ENCODE assay signal across 15 cellular contexts in the genomic region with DNA sequence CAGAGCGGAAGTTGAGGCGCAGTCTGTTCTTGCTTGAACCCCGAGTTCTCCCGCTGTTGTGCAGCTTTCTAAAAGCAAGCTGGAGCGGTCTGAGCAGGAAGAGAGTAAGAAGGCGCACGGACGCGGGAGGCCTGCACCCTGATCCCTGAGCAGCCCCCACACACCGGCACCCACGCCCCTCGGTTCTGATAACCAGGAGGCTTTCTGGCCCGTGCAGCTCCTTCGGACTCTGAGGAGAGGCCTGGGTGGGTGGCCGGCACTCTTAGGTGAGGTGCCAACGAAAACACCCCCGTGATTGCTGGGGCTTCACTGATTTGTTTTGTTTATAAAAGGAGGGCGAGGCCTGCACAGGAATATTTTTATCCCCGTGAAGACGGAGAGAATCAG. TPM values are rescaled to one million over a fixed set of nuclear protein-coding genes. Genes with fewer than 3 reads are reported as not detected.
DNase-seq lines count a peak whose midpoint lies in the region; ATAC-seq, FAIRE-seq and TF ChIP-seq lines count a peak whose summit lies in the region.
"Had no signal": no experiment of that assay in that cellular context is flagged by ENCODE, and none has a peak within 500 bp of the region (broad histone marks: within the 10 kb centered on the region; RNA-seq: fewer than 3 reads in every experiment).

No MANE protein-coding gene starts in this region.

- TF ChIP-seq CTCF in astrocyte (IDR thresholded peaks at IDR 0.05; ENCODE audit: insufficient read depth, low read depth, low read length) (no peak), mesothelial cell of epicardium (IDR thresholded peaks at IDR 0.05; ENCODE audit: unreplicated experiment) (no peak), thoracic aorta (IDR thresholded peaks at IDR 0.05) (no peak)

- peaks cover 35% of the 10 kb centered on the region for H3K27me3 Mint-ChIP-seq in activated T-cell treated with anti-CD3 and anti-CD28 coated beads, Interleukin-2, amount 50 U/mL, for 72 hours (ENCODE audit: low read depth)
- H3K27me3 Mint-ChIP-seq in astrocyte (ENCODE audit: low read depth, unreplicated experiment) (no peaks in the 10 kb centered on the region), mesothelial cell of epicardium (ENCODE audit: low read depth) (no peaks in the 10 kb centered on the region)
- peaks cover 2% of the 10 kb centered on the region for H3K27me3 Mint-ChIP-seq in activated CD4-positive, alpha-beta memory T cell treated with anti-CD3 and anti-CD28 coated beads for 36 hours

- H2AFZ ChIP-seq in astrocyte (ENCODE audit: low read depth, low read length): no peak overlapping the region
- H2AFZ ChIP-seq: GM23248 had no signal

- CTCF ChIA-PET in activated CD4-positive, alpha-beta memory T cell treated with anti-CD3 and anti-CD28 coated beads for 36 hours (lab: Charles Lee): interaction anchor here (1.7 to 3.2 kb wide), 2 partner anchors 7 to 41 kb away, joined by 9 to 50 read pairs; no protein-coding TSS in a partner anchor

- intact Hi-C loops in activated CD4-positive, alpha-beta memory T cell treated with anti-CD3 and anti-CD28 coated beads for 36 hours (cut with micrococcal nuclease): loop anchor here (5.0 kb wide), 1 partner anchor 145 kb away; no protein-coding TSS in a partner anchor

- DNase-seq in activated T-cell treated with anti-CD3 and anti-CD28 coated beads, Interleukin-2, amount 50 U/mL, for 72 hours: no peak
- DNase-seq in activated T-cell treated with anti-CD3 and anti-CD28 coated beads, Interleukin-2, amount 50 U/mL, for 1 hour: no peak
- no peak for DNase-seq in astrocyte (ENCODE audit: low read depth)
- DNase-seq in mesothelial cell of epicardium (ENCODE audit: low spot score in 2 of 2, unreplicated experiment in 2 of 2): no peak
- no peak for DNase-seq in thoracic aorta (ENCODE audit: low spot score)
- DNase-seq in MG63: no peak
- DNase-seq in activated CD4-positive, alpha-beta memory T cell treated with anti-CD3 and anti-CD28 coated beads for 36 hours: no peak
- DNase-seq: amniotic stem cell; dorsolateral prefrontal cortex; GM23248; stimulated activated CD4-positive, alpha-beta T cell treated with anti-CD3 and anti-CD28 coated beads, Interleukin-1b, Interleukin-23, amount 100 ng/mL, for 48 hours had no signal

- peak overlapping the region; percentile 56 to 61 for H3K4me3 Mint-ChIP-seq in activated T-cell treated with anti-CD3 and anti-CD28 coated beads, Interleukin-2, amount 50 U/mL, for 72 hours
- H3K4me3 Mint-ChIP-seq in astrocyte (ENCODE audit: unreplicated experiment): no peak overlapping the region
- H3K4me3 Mint-ChIP-seq in mesothelial cell of epicardium: peak overlapping the region; percentile 20
- H3K4me3 Mint-ChIP-seq in activated CD4-positive, alpha-beta memory T cell treated with anti-CD3 and anti-CD28 coated beads for 36 hours: no peak overlapping the region

- H3K4me3 ChIP-seq in astrocyte (ENCODE audit: insufficient read depth, low read depth, low read length): no peak overlapping the region
- H3K4me3 ChIP-seq in thoracic aorta: peak overlapping the region; percentile 52
- no peak overlapping the region for H3K4me3 ChIP-seq in MG63
- H3K4me3 ChIP-seq: dorsolateral prefrontal cortex, GM23248 had no signal

- H4K20me1 ChIP-seq in astrocyte (ENCODE audit: insufficient read depth, low read length): peaks cover 3% of the 10 kb centered on the region

- H3K4me1 Mint-ChIP-seq in activated T-cell treated with anti-CD3 and anti-CD28 coated beads, Interleukin-2, amount 50 U/mL, for 72 hours (ENCODE audit: low read depth): peaks cover 74% of the 10 kb centered on the region
- peaks cover 12% of the 10 kb centered on the region for H3K4me1 Mint-ChIP-seq in astrocyte (ENCODE audit: low read depth, unreplicated experiment)
- H3K4me1 Mint-ChIP-seq in mesothelial cell of epicardium: peaks cover 31% of the 10 kb centered on the region
- peaks cover 60% of the 10 kb centered on the region for H3K4me1 Mint-ChIP-seq in activated CD4-positive, alpha-beta memory T cell treated with anti-CD3 and anti-CD28 coated beads for 36 hours (ENCODE audit: low read depth)

- FAIRE-seq in astrocyte (lab: Jason Lieb, UNC): no peak
- FAIRE-seq: A204.1 had no signal

- ATAC-seq in activated T-cell treated with anti-CD3 and anti-CD28 coated beads, Interleukin-2, amount 50 U/mL, for 72 hours (replicated peaks in 1 of 2): no peak
- ATAC-seq in thoracic aorta (ENCODE audit: insufficient number of reproducible peaks, low FRiP score, low read depth): no peak
- ATAC-seq in GM19324 (IDR thresholded peaks at IDR 0.05; ENCODE audit: low FRiP score, unreplicated experiment): no peak
- ATAC-seq: SK-N-SH treated with all-trans-retinoic acid at 6 μM for 48 hours had no signal

- no peaks in the 10 kb centered on the region for H3K36me3 Mint-ChIP-seq in activated T-cell treated with anti-CD3 and anti-CD28 coated beads, Interleukin-2, amount 50 U/mL, for 72 hours (ENCODE audit: insufficient read depth in 2 of 2)
- H3K36me3 Mint-ChIP-seq in astrocyte (ENCODE audit: low read depth, unreplicated experiment) (peaks cover 37% of the 10 kb centered on the region), mesothelial cell of epicardium (peaks cover 27% of the 10 kb centered on the region)
- H3K36me3 Mint-ChIP-seq in activated CD4-positive, alpha-beta memory T cell treated with anti-CD3 and anti-CD28 coated beads for 36 hours: no peaks in the 10 kb centered on the region

- H3K4me1 ChIP-seq in astrocyte (ENCODE audit: insufficient read depth, low read length) (peaks cover 14% of the 10 kb centered on the region), thoracic aorta (ENCODE audit: control insufficient read depth in 1 of 2, low read depth in 2 of 2) (peaks cover 7 to 14% of the 10 kb centered on the region in 2 donors)

- H3K79me2 ChIP-seq in astrocyte (ENCODE audit: insufficient read depth, low read length): no peaks in the 10 kb centered on the region

- H3K36me3 ChIP-seq in astrocyte (ENCODE audit: insufficient read depth, low read length) (peaks cover 4% of the 10 kb centered on the region), thoracic aorta (peaks cover 3% of the 10 kb centered on the region), MG63 (peaks cover 6% of the 10 kb centered on the region)

- H3K27ac ChIP-seq in astrocyte (ENCODE audit: low read depth, low read length) (no peak overlapping the region), thoracic aorta (peak overlapping the region in 1 of 2 donors; percentile 19)
- H3K27ac ChIP-seq: GM23248 had no signal

- H3K4me2 ChIP-seq in astrocyte (ENCODE audit: low read length): no peak overlapping the region

- POLR2A ChIA-PET in activated CD4-positive, alpha-beta memory T cell treated with anti-CD3 and anti-CD28 coated beads for 36 hours (lab: Charles Lee): no interaction called here

- no peak overlapping the region for H3K27ac Mint-ChIP-seq in activated T-cell treated with anti-CD3 and anti-CD28 coated beads, Interleukin-2, amount 50 U/mL, for 72 hours
- peak overlapping the region; percentile 50 for H3K27ac Mint-ChIP-seq in astrocyte (ENCODE audit: unreplicated experiment)
- peak overlapping the region; percentile 80 for H3K27ac Mint-ChIP-seq in mesothelial cell of epicardium
- no peak overlapping the region for H3K27ac Mint-ChIP-seq in activated CD4-positive, alpha-beta memory T cell treated with anti-CD3 and anti-CD28 coated beads for 36 hours

- no peaks in the 10 kb centered on the region for H3K9me3 Mint-ChIP-seq in activated T-cell treated with anti-CD3 and anti-CD28 coated beads, Interleukin-2, amount 50 U/mL, for 72 hours
- peaks cover 1% of the 10 kb centered on the region for H3K9me3 Mint-ChIP-seq in astrocyte (ENCODE audit: unreplicated experiment)
- no peaks in the 10 kb centered on the region for H3K9me3 Mint-ChIP-seq in mesothelial cell of epicardium
- H3K9me3 Mint-ChIP-seq in activated CD4-positive, alpha-beta memory T cell treated with anti-CD3 and anti-CD28 coated beads for 36 hours: no peaks in the 10 kb centered on the region

- no peaks in the 10 kb centered on the region for H3K9me3 ChIP-seq in astrocyte (ENCODE audit: insufficient read depth, low read depth, low read length)
- no peaks in the 10 kb centered on the region for H3K9me3 ChIP-seq in thoracic aorta
- H3K9me3 ChIP-seq in MG63: no peaks in the 10 kb centered on the region

- H3K9ac ChIP-seq in astrocyte (ENCODE audit: low read length): no peak overlapping the region
- H3K9ac ChIP-seq: GM23248 had no signal

- no peaks in the 10 kb centered on the region for H3K27me3 ChIP-seq in astrocyte (ENCODE audit: insufficient read depth, low read length)
- H3K27me3 ChIP-seq in thoracic aorta (replicated peaks; ENCODE audit: insufficient read depth): no peaks in the 10 kb centered on the region
- H3K27me3 ChIP-seq in MG63: no peaks in the 10 kb centered on the region
- H3K27me3 ChIP-seq: dorsolateral prefrontal cortex had no signal

RNA-seq across cellular contexts. Expression of a gene that starts 28.9 kb away (rescaled TPM):
- total RNA-seq in activated T-cell treated with anti-CD3 and anti-CD28 coated beads, Interleukin-2, amount 50 U/mL, for 72 hours: 1 to 10 TPM in 1 of 2 donors, under 1 TPM in 1; 0.34 to 1.3 TPM
- total RNA-seq in astrocyte: 3.4 and 5.7 TPM in 2 replicates
- total RNA-seq in mesothelial cell of epicardium: 0.05 to 0.49 TPM (median 0.13 TPM) in 3 replicates
- total RNA-seq in thoracic aorta: 1 to 10 TPM; 1.4 to 3.7 TPM
- total RNA-seq in MG63 (2014; rRNA removed; shearing (Covaris generic); ENCODE audit: low replicate concordance): 0.03 TPM in 1 of 2 replicates, not detected in the other
- under 1 TPM; 0.83 to 0.94 TPM for total RNA-seq in activated CD4-positive, alpha-beta memory T cell treated with anti-CD3 and anti-CD28 coated beads for 36 hours
- total RNA-seq: pulmonary artery endothelial cell had no signal

Comparison
In these comparisons a context has a peak if more than half of its experiments do, and no peak if none do; other contexts are left out.
1. H3K27ac Mint-ChIP-seq: peak in astrocyte (single experiment) and mesothelial cell of epicardium (single experiment); none in activated T-cell treated with anti-CD3 and anti-CD28 coated beads, Interleukin-2, amount 50 U/mL, for 72 hours (single experiment) and activated CD4-positive, alpha-beta memory T cell treated with anti-CD3 and anti-CD28 coated beads for 36 hours (single experiment).
2. H3K4me3 Mint-ChIP-seq: peak in activated T-cell treated with anti-CD3 and anti-CD28 coated beads, Interleukin-2, amount 50 U/mL, for 72 hours (2 of 2) and mesothelial cell of epicardium (single experiment); none in astrocyte (single experiment) and activated CD4-positive, alpha-beta memory T cell treated with anti-CD3 and anti-CD28 coated beads for 36 hours (single experiment).